Comparison of ENCODE assay signal across 9 cellular contexts in genomic region chr12:13100610-13100881, GRCh38. TPM values are rescaled to one million over a fixed set of nuclear protein-coding genes. Genes with fewer than 3 reads are reported as not detected.
DNase-seq lines count a peak whose midpoint lies in the region; ATAC-seq and TF ChIP-seq lines count a peak whose summit lies in the region.
"Had no signal": no experiment of that assay in that cellular context is flagged by ENCODE, and none has a peak within 500 bp of the region (broad histone marks: within the 10 kb centered on the region; RNA-seq: fewer than 3 reads in every experiment).

No MANE protein-coding gene starts in this region.

- ATAC-seq in activated CD8-positive, alpha-beta memory T cell treated with anti-CD3 and anti-CD28 coated beads, Interleukin-2, amount 10 ng/mL, durations not matched to agents 7 days and 5 days, result no peak
- no peak for ATAC-seq in GM21825 (IDR thresholded peaks at IDR 0.05; ENCODE audit: unreplicated experiment)

- H3K9me3 Mint-ChIP-seq in activated CD8-positive, alpha-beta memory T cell treated with anti-CD3 and anti-CD28 coated beads, Interleukin-2, amount 10 ng/mL, durations not matched to agents 7 days and 5 days (ENCODE audit: low read depth), result no peaks in the 10 kb centered on the region

- H3K36me3 ChIP-seq in adipocyte (ENCODE audit: control insufficient read depth, insufficient read depth, low read length, severe bottlenecking), result no peaks in the 10 kb centered on the region
- no peaks in the 10 kb centered on the region for H3K36me3 ChIP-seq in liver (ENCODE audit: control insufficient read depth in 4 of 4, insufficient read depth in 3 of 4, low read depth in 1 of 4, low read length in 3 of 4)
- H3K36me3 ChIP-seq in thyroid gland, result no peaks in the 10 kb centered on the region

- TF ChIP-seq POLR2A in thyroid gland (IDR thresholded peaks at IDR 0.05), result no peak

- DNase-seq in activated CD8-positive, alpha-beta memory T cell treated with anti-CD3 and anti-CD28 coated beads, Interleukin-2, amount 10 ng/mL, durations not matched to agents 7 days and 5 days, result no peak
- no peak for DNase-seq in activated CD8-positive, alpha-beta memory T cell treated with anti-CD3 and anti-CD28 coated beads, Interleukin-2, amount 50 U/mL, for 4 hours
- DNase-seq in adipocyte (ENCODE audit: low read depth) (no peak), thyroid gland (no peak), RPMI8226 (no peak), globus pallidus (ENCODE audit: low spot score) (no peak)

- H3K4me1 ChIP-seq in adipocyte (ENCODE audit: control insufficient read depth, insufficient read depth, low read length) (peaks cover 64% of the 10 kb centered on the region), liver (ENCODE audit: control insufficient read depth in 4 of 4, insufficient read depth in 4 of 4, low read length in 3 of 4) (peaks cover 0 to 13% (median 5%) of the 10 kb centered on the region in 4 donors), thyroid gland (peaks cover 45 to 65% of the 10 kb centered on the region in 2 donors)

- peak overlapping the region; percentile 66 for H3K4me3 Mint-ChIP-seq in activated CD8-positive, alpha-beta memory T cell treated with anti-CD3 and anti-CD28 coated beads, Interleukin-2, amount 10 ng/mL, durations not matched to agents 7 days and 5 days

- H3K27me3 ChIP-seq in adipocyte (replicated peaks; ENCODE audit: control insufficient read depth, insufficient read depth, low read length) (no peaks in the 10 kb centered on the region), liver (ENCODE audit: control insufficient read depth in 4 of 4, insufficient read depth in 4 of 4, low read length in 3 of 4) (no peaks in the 10 kb centered on the region), thyroid gland (no peaks in the 10 kb centered on the region)

- intact Hi-C loops in thyroid gland (cut with DNase I), result no loop called here

- peaks cover 51% of the 10 kb centered on the region for H3K4me1 Mint-ChIP-seq in activated CD8-positive, alpha-beta memory T cell treated with anti-CD3 and anti-CD28 coated beads, Interleukin-2, amount 10 ng/mL, durations not matched to agents 7 days and 5 days

- H3K4me3 ChIP-seq in adipocyte (ENCODE audit: low read length) (peak overlapping the region; percentile 71), liver (ENCODE audit: low read depth in 1 of 3, low read length in 3 of 3) (no peak overlapping the region), thyroid gland (replicated peaks in 1 of 3) (no peak overlapping the region)

- CTCF ChIA-PET in activated CD8-positive, alpha-beta memory T cell treated with anti-CD3 and anti-CD28 coated beads, Interleukin-2, amount 10 ng/mL, durations not matched to agents 7 days and 5 days (lab: Charles Lee), result interaction anchor here (0.9 to 6.8 kb wide), 4 partner anchors 96 to 155 kb away, joined by 3 to 148 read pairs (median 18); partner anchors contain the start of gene EMP1

- no peaks in the 10 kb centered on the region for H3K36me3 Mint-ChIP-seq in activated CD8-positive, alpha-beta memory T cell treated with anti-CD3 and anti-CD28 coated beads, Interleukin-2, amount 10 ng/mL, durations not matched to agents 7 days and 5 days

- H3K27ac Mint-ChIP-seq in activated CD8-positive, alpha-beta memory T cell treated with anti-CD3 and anti-CD28 coated beads, Interleukin-2, amount 10 ng/mL, durations not matched to agents 7 days and 5 days, result peak overlapping the region; percentile 80

- TF ChIP-seq CTCF in liver (IDR thresholded peaks at IDR 0.05; ENCODE audit: low read depth, low read length, missing input control) (no peak), thyroid gland (IDR thresholded peaks at IDR 0.05) (no peak)

- 19% methylated on average over 6 of the region's 6 CpGs for WGBS in liver
- WGBS in thyroid gland, 2 donors, result 31 to 41% methylated on average over 6 of the region's 6 CpGs

- H3K9ac ChIP-seq in adipocyte (ENCODE audit: low read length) (peak overlapping the region; percentile 89), liver (ENCODE audit: low read depth in 1 of 2, low read length in 2 of 2) (peak overlapping the region in 1 of 2 donors; percentile 55)

- no peaks in the 10 kb centered on the region for H3K9me3 ChIP-seq in adipocyte (ENCODE audit: control insufficient read depth, low read length)
- H3K9me3 ChIP-seq in liver (ENCODE audit: control insufficient read depth in 4 of 4, low read length in 3 of 4), result no peaks in the 10 kb centered on the region
- H3K9me3 ChIP-seq in thyroid gland, result no peaks in the 10 kb centered on the region

- no peaks in the 10 kb centered on the region for H3K27me3 Mint-ChIP-seq in activated CD8-positive, alpha-beta memory T cell treated with anti-CD3 and anti-CD28 coated beads, Interleukin-2, amount 10 ng/mL, durations not matched to agents 7 days and 5 days

- TF ChIP-seq RAD21 in liver (IDR thresholded peaks at IDR 0.05), result no peak

- peak overlapping the region; percentile 46 to 74 for H3K27ac ChIP-seq in liver (ENCODE audit: low read depth in 1 of 2, low read length in 2 of 2)
- peak overlapping the region; percentile 91 to 99 (median 93) for H3K27ac ChIP-seq in thyroid gland

TF ChIP-seq in liver, 16 proteins besides CTCF, POLR2A, EP300 and RAD21:
- TF ChIP-seq FOXA1 (IDR thresholded peaks at IDR 0.05), result no peak
- no peak for TF ChIP-seq REST (IDR thresholded peaks at IDR 0.05)
- no peak for TF ChIP-seq ZBTB33 (IDR thresholded peaks at IDR 0.05)
- no peak for TF ChIP-seq GABPA (IDR thresholded peaks at IDR 0.05 in 1 of 2, conservative IDR thresholded peaks at IDR 0.05 in 1 of 2)
- TF ChIP-seq RXRA (IDR thresholded peaks at IDR 0.05), result no peak
- no peak for TF ChIP-seq SP1 (IDR thresholded peaks at IDR 0.05)
- TF ChIP-seq, protein P1, sequence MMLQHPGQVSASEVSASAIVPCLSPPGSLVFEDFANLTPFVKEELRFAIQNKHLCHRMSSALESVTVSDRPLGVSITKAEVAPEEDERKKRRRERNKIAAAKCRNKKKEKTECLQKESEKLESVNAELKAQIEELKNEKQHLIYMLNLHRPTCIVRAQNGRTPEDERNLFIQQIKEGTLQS (IDR thresholded peaks at IDR 0.05), result no peak
- no peak for TF ChIP-seq NR2F2 (IDR thresholded peaks at IDR 0.05)
- no peak for TF ChIP-seq MAX (IDR thresholded peaks at IDR 0.05)
- no peak for TF ChIP-seq JUND (IDR thresholded peaks at IDR 0.05)
- TF ChIP-seq HNF4A (conservative IDR thresholded peaks at IDR 0.05), result no peak
- no peak for TF ChIP-seq EGR1 (IDR thresholded peaks at IDR 0.05; ENCODE audit: low read depth in 2 of 2)
- no peak for TF ChIP-seq HNF4G (IDR thresholded peaks at IDR 0.05)
- no peak for TF ChIP-seq FOXA2 (IDR thresholded peaks at IDR 0.05)
- TF ChIP-seq YY1 (IDR thresholded peaks at IDR 0.05), result no peak
- TF ChIP-seq TAF1 (conservative IDR thresholded peaks at IDR 0.05), result no peak

RNA-seq across cellular contexts. Expression of gene GSG1, which starts 2.9 kb away (rescaled TPM):
- not detected for total RNA-seq in activated CD8-positive, alpha-beta memory T cell treated with anti-CD3 and anti-CD28 coated beads, Interleukin-2, amount 10 ng/mL, durations not matched to agents 7 days and 5 days
- total RNA-seq in liver (not detected), thyroid gland (1 to 10 TPM in 1 of 4 donors, not detected in 3; 1.2 TPM)
- polyA plus RNA-seq in liver, result not detected
- total RNA-seq: lung microvascular endothelial cell had no signal

RNA-seq across cellular contexts. Expression of gene FAM234B, which starts 56.4 kb away (rescaled TPM):
- total RNA-seq in activated CD8-positive, alpha-beta memory T cell treated with anti-CD3 and anti-CD28 coated beads, Interleukin-2, amount 10 ng/mL, durations not matched to agents 7 days and 5 days, result 1 to 10 TPM; 4.7 to 5.0 TPM
- total RNA-seq in liver (1 to 10 TPM; 4.4 to 8.0 TPM), thyroid gland (10 to 100 TPM; 15.7 to 23.2 (median 19.3) TPM)
- polyA plus RNA-seq in liver, result 1 to 10 TPM; 1.7 to 2.0 TPM
